Comparison of ENCODE assay signal across 8 cellular contexts in the genomic region with DNA sequence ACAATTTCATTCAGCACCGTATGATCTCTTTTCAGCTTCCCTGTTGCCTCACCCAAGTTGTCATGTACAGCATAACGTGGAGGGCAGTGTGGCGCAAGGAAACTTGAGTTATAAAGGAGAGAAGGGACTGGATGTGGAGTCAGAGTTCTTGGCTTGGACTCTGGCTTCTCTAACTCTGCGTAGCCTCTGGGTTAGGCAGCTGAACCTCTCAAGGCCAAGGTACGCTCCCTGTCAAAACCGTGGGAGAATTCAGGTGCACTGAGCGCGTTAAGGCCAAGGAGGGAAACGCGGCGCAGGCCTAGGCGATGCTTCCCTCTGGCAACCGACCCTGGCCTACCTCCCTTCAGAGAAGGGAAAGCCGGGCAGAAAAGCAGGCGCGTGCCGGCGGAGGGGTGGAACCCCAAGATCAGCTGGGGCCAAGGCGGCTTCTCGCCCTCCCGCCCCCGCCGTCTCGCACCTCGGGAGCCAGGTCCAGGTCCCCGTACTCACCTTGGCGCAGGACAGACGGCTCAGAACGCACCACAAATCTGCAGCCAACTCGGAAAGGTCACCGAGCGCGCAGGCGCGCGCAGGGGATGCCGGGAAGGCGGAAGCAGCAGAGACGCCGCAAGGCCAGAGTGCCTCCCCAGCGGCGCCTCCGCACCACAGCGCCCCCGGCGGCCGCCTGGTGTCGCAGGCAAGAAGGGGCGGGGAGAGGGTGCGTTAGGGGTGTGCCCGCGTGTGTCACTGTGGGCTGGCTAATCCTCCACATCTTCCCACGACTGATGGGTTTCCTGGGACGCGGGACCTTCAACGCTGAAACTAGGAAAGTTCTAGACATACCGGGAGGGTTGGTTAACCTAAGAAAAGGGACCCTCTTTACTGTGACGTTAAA.
DNase-seq lines count a peak whose midpoint lies in the region; ATAC-seq and TF ChIP-seq lines count a peak whose summit lies in the region.

No MANE protein-coding gene starts in this region.

- H3K4me3 ChIP-seq in AG09309 (ENCODE audit: control insufficient read depth, low read depth, low read length) (peak overlapping the region; percentile 96), WI38 (ENCODE audit: low read depth, low read length) (peak overlapping the region; percentile 98), cardiac fibroblast (replicated peaks in 1 of 2; ENCODE audit: low read depth in 2 of 2, low read length in 2 of 2) (peak overlapping the region; percentile 84 to 99)

- ATAC-seq in GM18907 (IDR thresholded peaks at IDR 0.05; ENCODE audit: unreplicated experiment) (peak; percentile 93), HG03139 (IDR thresholded peaks at IDR 0.05; ENCODE audit: unreplicated experiment) (peak; percentile 96)

- TF ChIP-seq CTCF in AG09309 (IDR thresholded peaks at IDR 0.05; ENCODE audit: control insufficient read depth, insufficient read depth, low read depth, low read length, missing control alignments): peak; percentile 93
- peak; percentile 91 for TF ChIP-seq CTCF in WI38 (IDR thresholded peaks at IDR 0.05; ENCODE audit: low read depth, low read length)
- peak; percentile 86 for TF ChIP-seq CTCF in cardiac fibroblast (IDR thresholded peaks at IDR 0.05; ENCODE audit: low read depth, low read length)

- DNase-seq in AG09309 (ENCODE audit: low read depth): peak; percentile 46
- peak; percentile 59 for DNase-seq in NCI-H2196 treated with DMSO at 0.1 percent for 48 hours (lab: John Stamatoyannopoulos, UW; ENCODE audit: unreplicated experiment)
- DNase-seq in cardiac fibroblast (ENCODE audit: low read depth in 2 of 2): peak; percentile 91 to 93
- peak; percentile 94 for DNase-seq in inferior parietal cortex (ENCODE audit: extremely low spot score)
- peak; percentile 78 for DNase-seq in smooth muscle cell of the brain vasculature (ENCODE audit: low read depth, low spot score)

Comparison
In these comparisons a context has a peak if more than half of its experiments do, and no peak if none do; other contexts are left out.
1. Peak in every context shown above with its lines: DNase-seq, ATAC-seq and H3K4me3 ChIP-seq.